Comparison of ENCODE assay signal across 20 cellular contexts in the genomic region with DNA sequence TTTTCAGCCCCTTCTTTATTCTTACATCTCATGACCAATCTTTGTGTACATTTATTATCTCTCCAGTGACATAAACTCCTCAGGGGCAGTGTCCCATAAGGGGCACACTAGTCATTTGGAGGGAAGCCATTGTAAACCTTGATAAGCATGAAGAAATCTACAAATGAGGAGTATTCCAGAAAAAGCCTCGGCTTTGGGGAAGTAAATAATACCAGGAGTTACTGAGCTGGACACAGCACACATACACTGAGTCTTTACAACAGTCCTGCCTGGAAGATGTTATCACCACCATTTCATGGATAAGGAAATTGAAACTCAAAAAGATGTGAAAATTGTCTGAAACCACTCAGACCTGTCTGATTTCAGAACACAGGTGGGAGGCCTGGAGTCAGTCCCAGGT. TPM values are rescaled to one million over a fixed set of nuclear protein-coding genes. Genes with fewer than 3 reads are reported as not detected.
DNase-seq lines count a peak whose midpoint lies in the region; ATAC-seq and TF ChIP-seq lines count a peak whose summit lies in the region.
"Had no signal": no experiment of that assay in that cellular context is flagged by ENCODE, and none has a peak within 500 bp of the region (broad histone marks: within the 10 kb centered on the region; RNA-seq: fewer than 3 reads in every experiment).

No MANE protein-coding gene starts in this region.

- H3K36me3 ChIP-seq in left ventricle myocardium inferior (peaks cover 5% of the 10 kb centered on the region), prostate gland (no peaks in the 10 kb centered on the region)

- ATAC-seq in HG03354 (IDR thresholded peaks at IDR 0.05; ENCODE audit: poor library complexity, severe bottlenecking, unreplicated experiment), result no peak
- ATAC-seq: HCT116 had no signal

- H3K4me3 Mint-ChIP-seq in chondrocyte (ENCODE audit: unreplicated experiment), result no peak overlapping the region
- H3K4me3 Mint-ChIP-seq: CD14-positive monocyte had no signal

- peak overlapping the region; percentile 66 for H3K27ac Mint-ChIP-seq in chondrocyte (ENCODE audit: unreplicated experiment)
- H3K27ac Mint-ChIP-seq: CD14-positive monocyte had no signal

- H3K27me3 ChIP-seq in left ventricle myocardium inferior (ENCODE audit: low read depth) (no peaks in the 10 kb centered on the region), prostate gland (replicated peaks; ENCODE audit: insufficient read depth) (no peaks in the 10 kb centered on the region)

- peak overlapping the region; percentile 72 for H3K27ac ChIP-seq in left ventricle myocardium inferior (replicated peaks)
- H3K27ac ChIP-seq in prostate gland, result no peak overlapping the region

- peaks cover 60% of the 10 kb centered on the region for H3K4me1 ChIP-seq in left ventricle myocardium inferior
- H3K4me1 ChIP-seq in prostate gland (replicated peaks), result no peaks in the 10 kb centered on the region

- H3K9me3 ChIP-seq in left ventricle myocardium inferior (replicated peaks), result no peaks in the 10 kb centered on the region
- H3K9me3 ChIP-seq in prostate gland, result no peaks in the 10 kb centered on the region

- no peaks in the 10 kb centered on the region for H3K36me3 Mint-ChIP-seq in chondrocyte (ENCODE audit: low read depth)
- H3K36me3 Mint-ChIP-seq: CD14-positive monocyte had no signal

- no peak for TF ChIP-seq CTCF in chondrocyte (IDR thresholded peaks at IDR 0.05)
- no peak for TF ChIP-seq CTCF in left ventricle myocardium inferior (IDR thresholded peaks at IDR 0.05; ENCODE audit: borderline replicate concordance)
- TF ChIP-seq CTCF in prostate gland (IDR thresholded peaks at IDR 0.05), result no peak
- no peak for TF ChIP-seq CTCF in foreskin fibroblast (IDR thresholded peaks at IDR 0.05; ENCODE audit: low read depth, low read length)

- H3K27me3 Mint-ChIP-seq in chondrocyte (ENCODE audit: low read depth), result no peaks in the 10 kb centered on the region

- WGBS in prostate gland, result 14% methylated on average over 1 of the region's 1 CpG

- intact Hi-C loops in left ventricle myocardium inferior (cut with micrococcal nuclease) (no loop called here), prostate gland (cut with DNase I) (no loop called here)

- DNase-seq in chondrocyte (ENCODE audit: low spot score), result no peak
- no peak for DNase-seq in left ventricle myocardium inferior
- peak; percentile 2 for DNase-seq in prostate gland (ENCODE audit: low spot score)
- DNase-seq in hypothalamus (lab: John Stamatoyannopoulos, UW), result no peak
- DNase-seq in activated T-cell treated with anti-CD3 and anti-CD28 coated beads, Interleukin-2, amount 50 U/mL, for 1 hour, result no peak
- DNase-seq in foreskin fibroblast, result no peak
- DNase-seq: AML-193, DMS79, GOT3, KBM-7, NCI-H1105 treated with DMSO at 0.1 percent for 48 hours, NCI-H1694 treated with DMSO at 0.1 percent for 48 hours, NCI-H2107, NCI-H2227 treated with DMSO at 0.1 percent for 48 hours, NCI-H510A treated with DMSO at 0.1 percent for 48 hours, NCI-H774, SHP77 treated with DMSO at 0.1 percent for 48 hours had no signal

- H3K9me3 Mint-ChIP-seq in chondrocyte (ENCODE audit: low read depth), result no peaks in the 10 kb centered on the region
- H3K9me3 Mint-ChIP-seq: CD14-positive monocyte had no signal

- peaks cover 63% of the 10 kb centered on the region for H3K4me1 Mint-ChIP-seq in chondrocyte (ENCODE audit: low read depth)
- H3K4me1 Mint-ChIP-seq: CD14-positive monocyte had no signal

- no peak overlapping the region for H3K4me3 ChIP-seq in left ventricle myocardium inferior
- H3K4me3 ChIP-seq in prostate gland, result no peak overlapping the region
- no peak overlapping the region for H3K4me3 ChIP-seq in foreskin fibroblast (ENCODE audit: low read depth in 1 of 2, low read length in 2 of 2)

- TF ChIP-seq POLR2A in prostate gland (IDR thresholded peaks at IDR 0.05), result no peak

RNA-seq across cellular contexts. Expression of a gene that starts 15.4 kb away (rescaled TPM):
- total RNA-seq in chondrocyte (72.1 to 94.2 TPM (median 88.3 TPM) in 3 replicates), left ventricle myocardium inferior (53.6 TPM), prostate gland (100 to 1,000 TPM; 148 to 172 TPM)
